ENCODE assay signal across 8 cellular contexts in the genomic region with DNA sequence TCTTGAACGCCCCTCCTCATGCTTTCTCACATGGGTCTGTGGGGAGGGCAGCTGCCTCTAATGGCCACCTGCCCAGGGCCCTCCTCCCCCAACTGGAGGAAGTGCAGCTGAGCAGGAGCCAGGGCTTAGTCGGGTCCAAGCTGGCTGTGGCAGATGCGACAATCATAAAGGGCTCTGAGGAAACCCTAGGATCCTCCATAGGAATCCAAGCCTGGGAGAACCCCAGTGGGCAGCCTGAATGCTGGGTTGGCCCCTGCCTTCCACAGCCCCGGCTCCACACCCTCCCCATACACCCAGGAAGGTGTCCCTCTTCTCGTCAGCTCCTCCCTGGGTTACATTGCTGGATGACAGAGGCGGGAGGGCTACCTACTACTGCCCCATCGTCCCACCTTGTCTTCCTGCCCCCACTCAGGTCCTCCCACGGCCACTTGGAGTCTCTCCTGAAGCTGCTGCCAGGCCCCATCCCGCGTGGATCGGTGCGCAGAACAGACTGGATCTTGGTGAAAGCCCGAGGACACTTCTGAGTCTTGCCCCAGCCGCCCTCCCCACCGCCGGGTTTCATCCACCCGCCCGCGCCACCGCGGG. TPM values are rescaled to one million over a fixed set of nuclear protein-coding genes. Genes with fewer than 3 reads are reported as not detected.
DNase-seq lines count a peak whose midpoint lies in the region; ATAC-seq and TF ChIP-seq lines count a peak whose summit lies in the region.

No MANE protein-coding gene starts in this region.

- H3K27ac Mint-ChIP-seq in CD4-positive, alpha-beta T cell: no peak overlapping the region
- H3K27ac Mint-ChIP-seq in neural progenitor cell: no peak overlapping the region

- peak overlapping the region; percentile 62 for H3K4me3 Mint-ChIP-seq in CD4-positive, alpha-beta T cell
- peak overlapping the region; percentile 62 for H3K4me3 Mint-ChIP-seq in neural progenitor cell

- H3K79me2 ChIP-seq in Karpas-422 (ENCODE audit: low read length) (no peaks in the 10 kb centered on the region), neural progenitor cell (ENCODE audit: low read depth) (no peaks in the 10 kb centered on the region)

- H3K27ac ChIP-seq in CD4-positive, alpha-beta T cell (ENCODE audit: low read depth, low read length): no peak overlapping the region
- H3K27ac ChIP-seq in Karpas-422 (ENCODE audit: low read length): no peak overlapping the region
- no peak overlapping the region for H3K27ac ChIP-seq in ectodermal cell (ENCODE audit: insufficient read depth, low read depth, low read length, poor library complexity, severe bottlenecking)
- H3K27ac ChIP-seq in neural progenitor cell: no peak overlapping the region

- DNase-seq in CD4-positive, alpha-beta T cell: no peak
- DNase-seq in Karpas-422 (no peak), neural progenitor cell (ENCODE audit: low spot score) (no peak), NCI-H2081 treated with DMSO at 0.1 percent for 48 hours (lab: John Stamatoyannopoulos, UW) (no peak), middle frontal gyrus (ENCODE audit: extremely low spot score, low spot score) (no peak), ecto neural progenitor cell (ENCODE audit: low spot score) (no peak), GM20000 (ENCODE audit: low spot score) (no peak)

- H3K4me1 Mint-ChIP-seq in CD4-positive, alpha-beta T cell (ENCODE audit: low read depth): no peaks in the 10 kb centered on the region
- H3K4me1 Mint-ChIP-seq in neural progenitor cell: peaks cover 4% of the 10 kb centered on the region

- peaks cover 12% of the 10 kb centered on the region for H3F3A ChIP-seq in neural progenitor cell (ENCODE audit: low read depth)

- no peaks in the 10 kb centered on the region for H3K9me3 Mint-ChIP-seq in CD4-positive, alpha-beta T cell
- H3K9me3 Mint-ChIP-seq in neural progenitor cell: no peaks in the 10 kb centered on the region

- intact Hi-C loops in CD4-positive, alpha-beta T cell (cut with DNase I, micrococcal nuclease): loop anchor here in 1 of 2 experiments (10.0 kb wide), 1 partner anchor 171 kb away; a partner anchor contains a TSS

- no peaks in the 10 kb centered on the region for H3K36me3 Mint-ChIP-seq in CD4-positive, alpha-beta T cell (ENCODE audit: low read depth)
- H3K36me3 Mint-ChIP-seq in neural progenitor cell: no peaks in the 10 kb centered on the region

- H3K9me3 ChIP-seq in CD4-positive, alpha-beta T cell (ENCODE audit: control insufficient read depth, low read length): no peaks in the 10 kb centered on the region
- no peaks in the 10 kb centered on the region for H3K9me3 ChIP-seq in Karpas-422 (ENCODE audit: low read length)
- no peaks in the 10 kb centered on the region for H3K9me3 ChIP-seq in ectodermal cell (ENCODE audit: control insufficient read depth, low read length)
- H3K9me3 ChIP-seq in neural progenitor cell (ENCODE audit: low read depth): no peaks in the 10 kb centered on the region

- peak overlapping the region; percentile 88 for H3K4me2 ChIP-seq in Karpas-422 (ENCODE audit: low read depth, low read length, poor library complexity, severe bottlenecking)
- peak overlapping the region; percentile 85 for H3K4me2 ChIP-seq in neural progenitor cell

- no peaks in the 10 kb centered on the region for H3K27me3 ChIP-seq in CD4-positive, alpha-beta T cell (ENCODE audit: control insufficient read depth, insufficient read depth, low read length)
- no peaks in the 10 kb centered on the region for H3K27me3 ChIP-seq in Karpas-422 (ENCODE audit: low read length)
- peaks cover 49% of the 10 kb centered on the region for H3K27me3 ChIP-seq in ectodermal cell (ENCODE audit: control insufficient read depth, insufficient read depth, low read length, poor library complexity, severe bottlenecking)
- H3K27me3 ChIP-seq in neural progenitor cell: peaks cover 58% of the 10 kb centered on the region

- H3K9ac ChIP-seq in Karpas-422 (ENCODE audit: low read length): peak overlapping the region; percentile 69
- H3K9ac ChIP-seq in neural progenitor cell: no peak overlapping the region

- H3K27me3 Mint-ChIP-seq in CD4-positive, alpha-beta T cell: no peaks in the 10 kb centered on the region
- H3K27me3 Mint-ChIP-seq in neural progenitor cell (ENCODE audit: insufficient read depth, low read depth): peaks cover 40% of the 10 kb centered on the region

- H3K9me2 ChIP-seq in Karpas-422 (replicated peaks; ENCODE audit: insufficient read depth, low read length): no peaks in the 10 kb centered on the region

- WGBS in ectodermal cell, 2 experiments: 18 to 21% methylated on average over 21 of the region's 21 CpGs

- H3K36me3 ChIP-seq in Karpas-422 (ENCODE audit: insufficient read depth, low read length): no peaks in the 10 kb centered on the region
- H3K36me3 ChIP-seq in ectodermal cell (ENCODE audit: control insufficient read depth, insufficient read depth, low read length): no peaks in the 10 kb centered on the region
- no peaks in the 10 kb centered on the region for H3K36me3 ChIP-seq in neural progenitor cell

- CTCF ChIA-PET in CD4-positive, alpha-beta T cell (lab: Charles Lee): interaction anchor here (1.0 to 2.2 kb wide), 9 partner anchors 18 to 172 kb away, joined by 3 to 13 read pairs (median 4); no protein-coding TSS in a partner anchor

- H2AFZ ChIP-seq in Karpas-422 (ENCODE audit: low read length) (peak overlapping the region; percentile 95), neural progenitor cell (replicated peaks) (peak overlapping the region; percentile 85)

- no peak for ATAC-seq in CD4-positive, alpha-beta T cell (ENCODE audit: poor library complexity)

- H4K20me1 ChIP-seq in Karpas-422 (ENCODE audit: insufficient read depth, low read depth, low read length): no peaks in the 10 kb centered on the region
- H4K20me1 ChIP-seq in neural progenitor cell (ENCODE audit: low read depth): no peaks in the 10 kb centered on the region

- no peak for TF ChIP-seq CTCF in CD4-positive, alpha-beta T cell (IDR thresholded peaks at IDR 0.05)
- TF ChIP-seq CTCF in neural progenitor cell (IDR thresholded peaks at IDR 0.05) (no peak), GM20000 (IDR thresholded peaks at IDR 0.05; ENCODE audit: extremely low read depth, missing control alignments) (no peak)

- H3K4me3 ChIP-seq in Karpas-422 (ENCODE audit: low read length): peak overlapping the region; percentile 66
- H3K4me3 ChIP-seq in ectodermal cell (ENCODE audit: insufficient read depth, low read depth, low read length): peak overlapping the region; percentile 37
- peak overlapping the region; percentile 46 for H3K4me3 ChIP-seq in neural progenitor cell

- peaks cover 19% of the 10 kb centered on the region for H3K4me1 ChIP-seq in Karpas-422 (ENCODE audit: low read length)
- H3K4me1 ChIP-seq in ectodermal cell (ENCODE audit: control insufficient read depth, insufficient read depth, low read length): peaks cover 14% of the 10 kb centered on the region
- H3K4me1 ChIP-seq in neural progenitor cell: peaks cover 5% of the 10 kb centered on the region

- POLR2A ChIA-PET in CD4-positive, alpha-beta T cell (lab: Charles Lee): interaction anchor here (0.6 to 3.0 kb wide), 18 partner anchors 9 to 860 kb away, joined by 3 to 34 read pairs (median 3); a partner anchor contains a TSS

RNA-seq across cellular contexts. Expression of a gene that starts 15.6 kb away (rescaled TPM):
- total RNA-seq in CD4-positive, alpha-beta T cell: 10 to 100 TPM; 58.8 to 59.6 TPM
- total RNA-seq in Karpas-422 (2014; rRNA removed; shearing (Covaris generic); ENCODE audit: low replicate concordance): 55.6 and 79.3 TPM in 2 replicates
- polyA plus RNA-seq in ectodermal cell (2013, experiment 1 of 4): 56.3 TPM
- polyA plus RNA-seq in ectodermal cell (2013, experiment 2 of 4): 45.4 TPM
- polyA plus RNA-seq in ectodermal cell (2013, experiment 3 of 4): 38.8 TPM
- 48.7 TPM for polyA plus RNA-seq in ectodermal cell (2013, experiment 4 of 4)
- total RNA-seq in neural progenitor cell (ENCODE audit: low replicate concordance): 64.7 and 95.5 TPM in 2 replicates

RNA-seq across cellular contexts. Expression of a gene that starts 24.9 kb away (rescaled TPM):
- 10 to 100 TPM; 14.9 to 16.0 TPM for total RNA-seq in CD4-positive, alpha-beta T cell
- not detected in 2 replicates for total RNA-seq in Karpas-422 (2014; rRNA removed; shearing (Covaris generic); ENCODE audit: low replicate concordance)
- 2.4 TPM for polyA plus RNA-seq in ectodermal cell (2013, experiment 1 of 4)
- polyA plus RNA-seq in ectodermal cell (2013, experiment 2 of 4): 1.7 TPM
- polyA plus RNA-seq in ectodermal cell (2013, experiment 3 of 4): 0.85 TPM
- polyA plus RNA-seq in ectodermal cell (2013, experiment 4 of 4): 1.5 TPM
- 0.22 and 1.8 TPM in 2 replicates for total RNA-seq in neural progenitor cell (ENCODE audit: low replicate concordance)

RNA-seq across cellular contexts. Expression of a gene that starts 52.3 kb away (rescaled TPM):
- total RNA-seq in CD4-positive, alpha-beta T cell: 1 to 10 TPM; 1.1 to 1.3 TPM
- 20.9 and 28.3 TPM in 2 replicates for total RNA-seq in Karpas-422 (2014; rRNA removed; shearing (Covaris generic); ENCODE audit: low replicate concordance)
- polyA plus RNA-seq in ectodermal cell (2013, experiment 1 of 4): 12.7 TPM
- 10.5 TPM for polyA plus RNA-seq in ectodermal cell (2013, experiment 2 of 4)
- polyA plus RNA-seq in ectodermal cell (2013, experiment 3 of 4): 10.8 TPM
- polyA plus RNA-seq in ectodermal cell (2013, experiment 4 of 4): 8.7 TPM
- total RNA-seq in neural progenitor cell (ENCODE audit: low replicate concordance): 5.7 and 13.4 TPM in 2 replicates
